In the genomic region with DNA sequence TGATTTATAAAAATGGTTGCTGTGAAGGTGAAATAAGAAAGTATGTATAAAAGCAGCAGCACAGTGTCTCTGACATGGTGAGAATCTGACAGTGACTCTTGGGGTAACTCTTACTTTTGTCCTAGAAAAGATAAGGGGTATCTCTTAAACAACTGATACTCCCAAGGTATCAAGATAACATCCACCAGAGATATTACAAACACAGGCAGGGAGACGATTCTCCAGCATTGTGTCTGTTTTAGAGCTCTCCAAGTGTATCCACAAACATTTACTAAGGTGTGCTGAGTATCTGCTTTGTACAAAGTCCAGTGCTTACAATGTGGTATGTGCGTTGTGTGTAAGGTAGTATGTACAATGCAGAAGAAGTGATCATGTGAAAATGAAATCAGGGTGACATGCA, we compare ENCODE assay signal across 19 cellular contexts. TPM values are rescaled to one million over a fixed set of nuclear protein-coding genes. Genes with fewer than 3 reads are reported as not detected.
DNase-seq lines count a peak whose midpoint lies in the region; ATAC-seq, FAIRE-seq and TF ChIP-seq lines count a peak whose summit lies in the region.
"Had no signal": no experiment of that assay in that cellular context is flagged by ENCODE, and none has a peak within 500 bp of the region (broad histone marks: within the 10 kb centered on the region; RNA-seq: fewer than 3 reads in every experiment).

No MANE protein-coding gene starts in this region.

- no peak overlapping the region for H3K4me3 Mint-ChIP-seq in activated naive CD8-positive, alpha-beta T cell treated with anti-CD3 and anti-CD28 coated beads for 36 hours
- no peak overlapping the region for H3K4me3 Mint-ChIP-seq in activated T-cell treated with anti-CD3 and anti-CD28 coated beads, Interleukin-2, amount 50 U/mL, for 4 hours
- no peak overlapping the region for H3K4me3 Mint-ChIP-seq in T-cell
- H3K4me3 Mint-ChIP-seq: CD4-positive, alpha-beta T cell; IgD-negative memory B cell had no signal

- H3K9ac ChIP-seq in HepG2 (ENCODE audit: insufficient read depth, low read depth, low read length) = peak overlapping the region; percentile 25; the same call in 1 of the 2 replicates
- no peak overlapping the region for H3K9ac ChIP-seq in Loucy (ENCODE audit: low read depth, low read length, poor library complexity, severe bottlenecking)

- H3K4me1 ChIP-seq in HepG2 (ENCODE audit: insufficient read depth, low read length) (peaks cover 74% of the 10 kb centered on the region), right lobe of liver (peaks cover 0 to 3% (median 0%) of the 10 kb centered on the region in 4 donors), Loucy (ENCODE audit: insufficient read depth, low read length, poor library complexity, severe bottlenecking) (peaks cover 7% of the 10 kb centered on the region), OCI-LY7 (ENCODE audit: insufficient read depth, low read length, poor library complexity, severe bottlenecking) (peaks cover 23% of the 10 kb centered on the region)

- BruUV-seq in HepG2 (replicated peaks; lab: Mats Ljungman, UMichigan) = no TSS peak
- no TSS peak for BruUV-seq in OCI-LY7 (replicated peaks; lab: Mats Ljungman, UMichigan)

- POLR2A ChIA-PET in HepG2 (lab: Yijun Ruan, JAX) = interaction anchor here (0.9 to 1.2 kb wide), 2 partner anchors 13 to 36 kb away, joined by 3 to 4 read pairs; no protein-coding TSS in a partner anchor
- POLR2A ChIA-PET in OCI-LY7 (lab: Charles Lee) = no interaction called here
- POLR2A ChIA-PET in T-cell (lab: Charles Lee) = no interaction called here

- DNase-seq in HepG2 (ENCODE audit: low spot score) (peak; percentile 40), right lobe of liver (no peak), OCI-LY7 (ENCODE audit: low spot score) (no peak), T-cell (no peak)
- DNase-seq in activated naive CD8-positive, alpha-beta T cell treated with anti-CD3 and anti-CD28 coated beads for 36 hours = no peak
- no peak for DNase-seq in activated T-cell treated with anti-CD3 and anti-CD28 coated beads, Interleukin-2, amount 50 U/mL, for 4 hours
- DNase-seq: 8988T; AML-193; C1 segment of cervical spinal cord; CD4-positive, alpha-beta T cell; DMS153 had no signal

- peak overlapping the region; percentile 95 for H3K4me2 ChIP-seq in HepG2 (ENCODE audit: low read depth, low read length)
- no peak overlapping the region for H3K4me2 ChIP-seq in Loucy (ENCODE audit: low read depth, low read length, poor library complexity, severe bottlenecking)
- no peak overlapping the region for H3K4me2 ChIP-seq in OCI-LY7 (ENCODE audit: low read length)

- H3K27ac ChIP-seq in HepG2 (ENCODE audit: extremely low read length, insufficient read depth, low read length) = peak overlapping the region; percentile 64
- no peak overlapping the region for H3K27ac ChIP-seq in right lobe of liver
- no peak overlapping the region for H3K27ac ChIP-seq in OCI-LY7 (ENCODE audit: low read depth, low read length, poor library complexity, severe bottlenecking)

- in situ Hi-C loops in HepG2 (cut with HindIII; ENCODE audit: extremely low pct_ligation_motif_present, low pct_unique_long_range_greater_than_20kb) = no loop called here

- TF ChIP-seq EP300 in HepG2 (IDR thresholded peaks at IDR 0.05; ENCODE audit: low read depth in 2 of 2, low read length in 2 of 2) (no peak), HepG2 (CRISPR knock-in tag; IDR thresholded peaks at IDR 0.05; ENCODE audit: borderline replicate concordance) (no peak)

- peaks cover 6% of the 10 kb centered on the region for H3K4me1 Mint-ChIP-seq in activated naive CD8-positive, alpha-beta T cell treated with anti-CD3 and anti-CD28 coated beads for 36 hours
- peaks cover 3% of the 10 kb centered on the region for H3K4me1 Mint-ChIP-seq in activated T-cell treated with anti-CD3 and anti-CD28 coated beads, Interleukin-2, amount 50 U/mL, for 4 hours (ENCODE audit: low read depth)
- peaks cover 5 to 6% (median 6%) of the 10 kb centered on the region in 3 donors for H3K4me1 Mint-ChIP-seq in T-cell

- no peak overlapping the region for H3K27ac Mint-ChIP-seq in activated naive CD8-positive, alpha-beta T cell treated with anti-CD3 and anti-CD28 coated beads for 36 hours
- H3K27ac Mint-ChIP-seq in T-cell = no peak overlapping the region
- H3K27ac Mint-ChIP-seq: CD4-positive, alpha-beta T cell; IgD-negative memory B cell had no signal

- H3K9me3 ChIP-seq in HepG2 (ENCODE audit: low read length) (no peaks in the 10 kb centered on the region), right lobe of liver (no peaks in the 10 kb centered on the region), Loucy (ENCODE audit: insufficient read depth, low read depth, low read length) (no peaks in the 10 kb centered on the region), OCI-LY7 (ENCODE audit: low read length) (no peaks in the 10 kb centered on the region)

- H3K27me3 ChIP-seq in HepG2 (ENCODE audit: control insufficient read depth in 1 of 2, insufficient read depth in 2 of 2, low read length in 2 of 2) (no peaks in the 10 kb centered on the region), right lobe of liver (no peaks in the 10 kb centered on the region), Loucy (ENCODE audit: insufficient read depth, low read length, poor library complexity, severe bottlenecking) (no peaks in the 10 kb centered on the region)

- H3K36me3 ChIP-seq in HepG2 (replicated peaks in 1 of 2; ENCODE audit: control insufficient read depth in 1 of 2, insufficient read depth in 2 of 2, low read length in 2 of 2) = no peaks in the 10 kb centered on the region
- no peaks in the 10 kb centered on the region for H3K36me3 ChIP-seq in right lobe of liver
- H3K36me3 ChIP-seq in Loucy (ENCODE audit: insufficient read depth, low read length) = no peaks in the 10 kb centered on the region
- no peaks in the 10 kb centered on the region for H3K36me3 ChIP-seq in OCI-LY7 (ENCODE audit: insufficient read depth, low read length)

- H3K27me3 Mint-ChIP-seq in activated naive CD8-positive, alpha-beta T cell treated with anti-CD3 and anti-CD28 coated beads for 36 hours = no peaks in the 10 kb centered on the region
- no peaks in the 10 kb centered on the region for H3K27me3 Mint-ChIP-seq in activated T-cell treated with anti-CD3 and anti-CD28 coated beads, Interleukin-2, amount 50 U/mL, for 4 hours (ENCODE audit: low read depth)
- H3K27me3 Mint-ChIP-seq in T-cell = no peaks in the 10 kb centered on the region
- H3K27me3 Mint-ChIP-seq: CD4-positive, alpha-beta T cell; IgD-negative memory B cell had no signal

- TF ChIP-seq CTCF in HepG2 (CRISPR knock-in tag; IDR thresholded peaks at IDR 0.05) (no peak), right lobe of liver (IDR thresholded peaks at IDR 0.05) (no peak), Loucy (conservative IDR thresholded peaks at IDR 0.05; ENCODE audit: low read length) (no peak), OCI-LY7 (conservative IDR thresholded peaks at IDR 0.05; ENCODE audit: low read length) (no peak)

- no peaks in the 10 kb centered on the region for H3K36me3 Mint-ChIP-seq in activated naive CD8-positive, alpha-beta T cell treated with anti-CD3 and anti-CD28 coated beads for 36 hours
- H3K36me3 Mint-ChIP-seq in activated T-cell treated with anti-CD3 and anti-CD28 coated beads, Interleukin-2, amount 50 U/mL, for 4 hours (ENCODE audit: insufficient read depth) = no peaks in the 10 kb centered on the region
- no peaks in the 10 kb centered on the region for H3K36me3 Mint-ChIP-seq in T-cell

- TF ChIP-seq POLR2A in HepG2 (IDR thresholded peaks at IDR 0.05; ENCODE audit: insufficient read depth in 1 of 2, low read depth in 2 of 2, low read length in 2 of 2) (no peak), right lobe of liver (IDR thresholded peaks at IDR 0.05) (no peak)

- H4K20me1 ChIP-seq in HepG2 (ENCODE audit: insufficient read depth, low read length) (no peaks in the 10 kb centered on the region), Loucy (ENCODE audit: insufficient read depth, low read length, poor library complexity, severe bottlenecking) (peaks cover 4% of the 10 kb centered on the region), OCI-LY7 (ENCODE audit: insufficient read depth, low read length) (peaks cover under 1% of the 10 kb centered on the region; the same call in 1 of the 2 replicates)

- FAIRE-seq in HepG2 (lab: Jason Lieb, UNC) = peak; percentile 4
- FAIRE-seq: D721Med, H54 had no signal

- intact Hi-C loops in HepG2 (cut with micrococcal nuclease; ENCODE audit: unreplicated experiment) = loop anchor here (5.0 kb wide), 2 partner anchors 58 to 112 kb away; a partner anchor contains a TSS
- intact Hi-C loops in right lobe of liver (cut with DNase I) = no loop called here
- intact Hi-C loops in OCI-LY7 (cut with micrococcal nuclease; ENCODE audit: unreplicated experiment) = no loop called here

- H2AFZ ChIP-seq in HepG2 (ENCODE audit: low read length) = no peak overlapping the region
- H2AFZ ChIP-seq in Loucy (ENCODE audit: low read length) = 0 out of 2 replicates have a peak overlapping the region, but pooled peaks have one; percentile 7
- H2AFZ ChIP-seq in OCI-LY7 (ENCODE audit: low read length) = peak overlapping the region; percentile 82; the same call in 1 of the 2 replicates

- no peaks in the 10 kb centered on the region for H3K9me2 ChIP-seq in Loucy (replicated peaks; ENCODE audit: low read depth, low read length)
- H3K9me2 ChIP-seq in OCI-LY7 (ENCODE audit: insufficient read depth, low read length) = no peaks in the 10 kb centered on the region

- CTCF ChIA-PET in HepG2 (lab: Yijun Ruan, JAX; ENCODE audit: low intra/inter-chr PET ratio, low total read pairs) = no interaction called here
- CTCF ChIA-PET in OCI-LY7 (lab: Charles Lee; ENCODE audit: unreplicated experiment) = no interaction called here
- CTCF ChIA-PET in T-cell (lab: Charles Lee) = no interaction called here

- H3F3A ChIP-seq in Loucy (ENCODE audit: low read depth) = no peaks in the 10 kb centered on the region

- WGBS in HepG2 (ENCODE audit: low lambda C conversion rate) = 0% methylated on average over 2 of the region's 2 CpGs
- WGBS in right lobe of liver (ENCODE audit: insufficient coverage, low coverage, low lambda C conversion rate, missing lambda C conversion rate) = 17% methylated on average over 2 of the region's 2 CpGs

- ATAC-seq in HepG2 (no peak), right lobe of liver (no peak), HG02759 (IDR thresholded peaks at IDR 0.05; ENCODE audit: unreplicated experiment) (no peak), T-cell (replicated peaks in 1 of 4) (no peak)
- no peak for ATAC-seq in activated T-cell treated with anti-CD3 and anti-CD28 coated beads, Interleukin-2, amount 50 U/mL, for 4 hours
- ATAC-seq: HCT116 had no signal

- TF ChIP-seq RAD21 in HepG2 (CRISPR knock-in tag; IDR thresholded peaks at IDR 0.05) = no peak

- H3K4me3 ChIP-seq in HepG2 (replicated peaks in 1 of 3; ENCODE audit: insufficient read depth in 1 of 3, low read depth in 2 of 3, low read length in 3 of 3) (peak overlapping the region; percentile 47 to 55 (median 53); a peak in 4 of 6 replicates), right lobe of liver (no peak overlapping the region), Loucy (ENCODE audit: low read length, poor library complexity, severe bottlenecking) (no peak overlapping the region), OCI-LY7 (ENCODE audit: low read depth, low read length, poor library complexity, severe bottlenecking) (no peak overlapping the region)

- H3K9me3 Mint-ChIP-seq in activated naive CD8-positive, alpha-beta T cell treated with anti-CD3 and anti-CD28 coated beads for 36 hours = no peaks in the 10 kb centered on the region
- H3K9me3 Mint-ChIP-seq in activated T-cell treated with anti-CD3 and anti-CD28 coated beads, Interleukin-2, amount 50 U/mL, for 4 hours = no peaks in the 10 kb centered on the region
- H3K9me3 Mint-ChIP-seq in T-cell = no peaks in the 10 kb centered on the region
- H3K9me3 Mint-ChIP-seq: CD4-positive, alpha-beta T cell had no signal

- peaks cover 6% of the 10 kb centered on the region for H3K79me2 ChIP-seq in HepG2 (ENCODE audit: insufficient read depth, low read length)
- H3K79me2 ChIP-seq in Loucy (ENCODE audit: insufficient read depth, low read length) = peaks cover 7% of the 10 kb centered on the region
- H3K79me2 ChIP-seq in OCI-LY7 (ENCODE audit: insufficient read depth, low read depth, low read length) = peaks cover 7% of the 10 kb centered on the region

RNA-seq across cellular contexts. Expression of a gene that starts 4.3 kb away (rescaled TPM):
- 39.7 and 55.4 TPM in 2 replicates for total RNA-seq in HepG2 (2016; rRNA removed; fragmentation: Illumina TruSeq; extraction: Trizol)
- 31.4 and 37.1 TPM in 2 replicates for total RNA-seq in HepG2 (2016; cell fraction: cytosol; rRNA removed; fragmentation: Illumina TruSeq; extraction: Trizol; ENCODE audit: low read depth)
- total RNA-seq in HepG2 (2016; cell fraction: insoluble cytoplasmic fraction; rRNA removed; fragmentation: Illumina TruSeq; extraction: Trizol) = 37.5 and 55.7 TPM in 2 replicates
- total RNA-seq in HepG2 (2016; cell fraction: membrane; rRNA removed; fragmentation: Illumina TruSeq; extraction: Trizol) = 23.4 and 26.2 TPM in 2 replicates
- 66.5 and 76.9 TPM in 2 replicates for total RNA-seq in HepG2 (2016; cell fraction: nucleus; rRNA removed; fragmentation: Illumina TruSeq; extraction: Trizol)
- polyA plus RNA-seq in HepG2 (2011; rRNA removed) = 40.1 and 53.5 TPM in 2 replicates
- 37.5 and 46.4 TPM in 2 replicates for polyA plus RNA-seq in HepG2 (2011; cell fraction: cytosol; rRNA removed)
- 19.8 and 20.7 TPM in 2 replicates for polyA plus RNA-seq in HepG2 (2011; cell fraction: nucleus; rRNA removed)
- 38.8 and 42.3 TPM in 2 replicates for polyA plus RNA-seq in HepG2 (2012)
- polyA plus RNA-seq in HepG2 (2016; cell fraction: cytosol; fragmentation: Illumina TruSeq; extraction: Trizol; ENCODE audit: low read depth) = 2.8 and 3.1 TPM in 2 replicates
- 21.3 and 22.2 TPM in 2 replicates for polyA plus RNA-seq in HepG2 (2016; cell fraction: insoluble cytoplasmic fraction; fragmentation: Illumina TruSeq; extraction: Trizol; ENCODE audit: low read depth)
- 6.3 and 7.1 TPM in 2 replicates for polyA plus RNA-seq in HepG2 (2016; cell fraction: membrane; fragmentation: Illumina TruSeq; extraction: Trizol; ENCODE audit: low read depth)
- polyA plus RNA-seq in HepG2 (2016; cell fraction: nucleus; fragmentation: Illumina TruSeq; extraction: Trizol; ENCODE audit: insufficient read depth, low read depth) = 47.4 and 49.5 TPM in 2 replicates
- 159 and 167 TPM in 2 replicates for polyA minus RNA-seq in HepG2 (2011; rRNA and poly(A)+ RNA removed; ENCODE audit: low replicate concordance)
- polyA minus RNA-seq in HepG2 (2011; cell fraction: cytosol; rRNA and poly(A)+ RNA removed) = 73.8 and 78.2 TPM in 2 replicates
- 70.7 and 85.5 TPM in 2 replicates for polyA minus RNA-seq in HepG2 (2011; cell fraction: nucleus; rRNA and poly(A)+ RNA removed)
- 10 to 100 TPM; 24.7 to 39.5 (median 36.8) TPM for total RNA-seq in right lobe of liver
- 19.4 and 22.0 TPM in 2 replicates for total RNA-seq in OCI-LY7 (2014; rRNA removed; shearing (Covaris generic))
- 36.1 and 40.8 TPM in 2 replicates for total RNA-seq in OCI-LY7 (2022)
- 10 to 100 TPM; 30.4 to 32.7 TPM for total RNA-seq in activated naive CD8-positive, alpha-beta T cell treated with anti-CD3 and anti-CD28 coated beads for 36 hours
- total RNA-seq in activated T-cell treated with anti-CD3 and anti-CD28 coated beads, Interleukin-2, amount 50 U/mL, for 4 hours = 10 to 100 TPM; 18.7 to 19.6 (median 19.0) TPM
- total RNA-seq in T-cell = 10 to 100 TPM; 32.5 to 68.1 (median 52.5) TPM

RNA-seq across cellular contexts. Expression of a gene that starts 43.0 kb away (rescaled TPM):
- total RNA-seq in HepG2 (2016; rRNA removed; fragmentation: Illumina TruSeq; extraction: Trizol) (0.02 TPM in 1 of 2 replicates, not detected in the other), right lobe of liver (not detected), OCI-LY7 (2022) (not detected in 2 replicates), T-cell (under 1 TPM in 1 of 5 donors, not detected in 4; 0.03 TPM)
- 0.61 and 0.71 TPM in 2 replicates for total RNA-seq in HepG2 (2016; cell fraction: cytosol; rRNA removed; fragmentation: Illumina TruSeq; extraction: Trizol; ENCODE audit: low read depth)
- total RNA-seq in HepG2 (2016; cell fraction: insoluble cytoplasmic fraction; rRNA removed; fragmentation: Illumina TruSeq; extraction: Trizol) = 0.04 TPM in 1 of 2 replicates, not detected in the other
- 0.07 and 0.09 TPM in 2 replicates for total RNA-seq in HepG2 (2016; cell fraction: membrane; rRNA removed; fragmentation: Illumina TruSeq; extraction: Trizol)
- not detected in 2 replicates for total RNA-seq in HepG2 (2016; cell fraction: nucleus; rRNA removed; fragmentation: Illumina TruSeq; extraction: Trizol)
- 0.01 and 0.03 TPM in 2 replicates for polyA plus RNA-seq in HepG2 (2011; rRNA removed)
- polyA plus RNA-seq in HepG2 (2011; cell fraction: cytosol; rRNA removed) = 0.01 and 0.04 TPM in 2 replicates
- polyA plus RNA-seq in HepG2 (2011; cell fraction: nucleus; rRNA removed) = 0.03 TPM in 1 of 2 replicates, not detected in the other
- polyA plus RNA-seq in HepG2 (2012) = 0.01 TPM in 2 replicates
- 0.27 and 0.28 TPM in 2 replicates for polyA plus RNA-seq in HepG2 (2016; cell fraction: cytosol; fragmentation: Illumina TruSeq; extraction: Trizol; ENCODE audit: low read depth)
- not detected in 2 replicates for polyA plus RNA-seq in HepG2 (2016; cell fraction: insoluble cytoplasmic fraction; fragmentation: Illumina TruSeq; extraction: Trizol; ENCODE audit: low read depth)
- 0.03 and 0.06 TPM in 2 replicates for polyA plus RNA-seq in HepG2 (2016; cell fraction: membrane; fragmentation: Illumina TruSeq; extraction: Trizol; ENCODE audit: low read depth)
- not detected in 2 replicates for polyA plus RNA-seq in HepG2 (2016; cell fraction: nucleus; fragmentation: Illumina TruSeq; extraction: Trizol; ENCODE audit: insufficient read depth, low read depth)
- polyA minus RNA-seq in HepG2 (2011; rRNA and poly(A)+ RNA removed; ENCODE audit: low replicate concordance) = 0.04 TPM in 1 of 2 replicates, not detected in the other
- polyA minus RNA-seq in HepG2 (2011; cell fraction: cytosol; rRNA and poly(A)+ RNA removed) = 0.09 and 0.20 TPM in 2 replicates
- polyA minus RNA-seq in HepG2 (2011; cell fraction: nucleus; rRNA and poly(A)+ RNA removed) = 0.12 TPM in 1 of 2 replicates, not detected in the other
- not detected in 2 replicates for total RNA-seq in OCI-LY7 (2014; rRNA removed; shearing (Covaris generic))
- not detected for total RNA-seq in activated naive CD8-positive, alpha-beta T cell treated with anti-CD3 and anti-CD28 coated beads for 36 hours
- under 1 TPM in 1 of 3 donors, not detected in 2; 0.10 TPM for total RNA-seq in activated T-cell treated with anti-CD3 and anti-CD28 coated beads, Interleukin-2, amount 50 U/mL, for 4 hours
- total RNA-seq: CD4-positive, alpha-beta T cell; Daoy; HT-29 had no signal
- polyA plus RNA-seq: IgD-negative memory B cell had no signal

Comparison
In these comparisons a context has a peak if more than half of its experiments do, and no peak if none do; other contexts are left out.
1. H3K4me3 ChIP-seq: peak in HepG2 (3 of 3); none in right lobe of liver (0 of 3), Loucy (single experiment) and OCI-LY7 (single experiment).